ENCODE assay signal across 10 cellular contexts in the genomic region with DNA sequence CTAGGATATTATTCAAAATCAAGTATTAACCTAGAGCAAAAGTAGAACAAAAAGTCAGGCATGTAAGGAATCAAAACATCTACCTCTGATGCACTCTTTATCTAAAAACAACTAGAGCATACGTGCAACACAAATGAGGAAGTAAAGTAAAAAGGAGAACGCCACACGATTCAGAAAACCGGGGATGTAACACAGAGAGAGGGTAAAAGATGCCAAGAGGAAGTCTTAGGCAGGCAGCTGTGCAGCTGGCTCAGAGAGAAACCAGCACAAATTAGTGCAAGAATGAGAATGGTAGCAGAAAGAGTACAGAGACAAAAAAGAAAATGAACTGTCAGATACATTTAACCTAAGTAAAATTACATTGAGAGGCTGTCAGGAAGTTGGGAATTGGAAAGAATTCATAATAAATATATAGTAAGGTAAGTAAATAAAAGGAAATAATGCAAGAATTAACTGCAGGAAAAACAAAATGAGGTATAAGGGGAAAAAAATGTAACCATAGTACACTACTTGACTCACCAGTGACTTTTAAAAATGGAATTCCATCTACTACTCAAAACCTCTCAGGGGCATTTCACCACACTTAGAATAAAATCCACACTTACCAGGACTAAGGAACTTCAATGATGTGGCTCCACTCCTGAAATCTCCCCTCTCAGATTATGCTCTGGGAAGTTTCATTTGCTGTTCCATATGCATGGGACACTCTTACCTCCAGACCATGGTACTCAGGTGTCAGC. TPM values are rescaled to one million over a fixed set of nuclear protein-coding genes. Genes with fewer than 3 reads are reported as not detected.
A peak's percentile ranks its signal among the peaks of the same experiment; 100 is the strongest.
DNase-seq lines count a peak whose midpoint lies in the region; ATAC-seq, FAIRE-seq and TF ChIP-seq lines count a peak whose summit lies in the region.
"Had no signal": no experiment of that assay in that cellular context is flagged by ENCODE, and none has a peak within 500 bp of the region (broad histone marks: within the 10 kb centered on the region; RNA-seq: fewer than 3 reads in every experiment).

No MANE protein-coding gene starts in this region.

- H3K9ac ChIP-seq in Loucy (ENCODE audit: low read depth, low read length, poor library complexity, severe bottlenecking): no peak overlapping the region
- no peak overlapping the region for H3K9ac ChIP-seq in keratinocyte (ENCODE audit: control insufficient read depth, extremely low read depth, insufficient read depth, low read length)

- peaks cover 95% of the 10 kb centered on the region for H3K79me2 ChIP-seq in Loucy (ENCODE audit: insufficient read depth, low read length)
- no peaks in the 10 kb centered on the region for H3K79me2 ChIP-seq in keratinocyte (ENCODE audit: control insufficient read depth, insufficient read depth, low read length)

- CTCF ChIA-PET in HEK293T (lab: Yijun Ruan, JAX): no interaction called here

- no peaks in the 10 kb centered on the region for H3K9me1 ChIP-seq in keratinocyte (ENCODE audit: control insufficient read depth, extremely low read depth, insufficient read depth, low read length)

- DNase-seq in HCEC 1CT (peak; percentile 65), keratinocyte (ENCODE audit: low read depth, low spot score) (no peak), NCI-H526 treated with DMSO at 0.1 percent for 48 hours (lab: John Stamatoyannopoulos, UW) (no peak), HEK293T (ENCODE audit: extremely low spot score) (no peak)
- DNase-seq in activated effector memory CD4-positive, alpha-beta T cell treated with Interleukin-2 at 50 U/mL for 16 hours: no peak
- no peak for DNase-seq in stimulated activated CD4-positive, alpha-beta T cell treated with anti-CD3 and anti-CD28 coated beads, Interleukin-4, amount 100 ng/mL, for 4 hours

- H3K4me3 ChIP-seq in Loucy (ENCODE audit: low read length, poor library complexity, severe bottlenecking): peak overlapping the region; percentile 24
- H3K4me3 ChIP-seq in keratinocyte (ENCODE audit: control insufficient read depth in 2 of 3, extremely low read depth in 1 of 3, insufficient read depth in 2 of 3, low read depth in 1 of 3, low read length in 3 of 3): no peak overlapping the region

- no peak overlapping the region for H2AFZ ChIP-seq in Loucy (ENCODE audit: low read length)
- no peak overlapping the region for H2AFZ ChIP-seq in keratinocyte (ENCODE audit: control insufficient read depth, low read length)

- H3K27me3 ChIP-seq in Loucy (ENCODE audit: insufficient read depth, low read length, poor library complexity, severe bottlenecking) (no peaks in the 10 kb centered on the region), keratinocyte (ENCODE audit: control insufficient read depth, extremely low read depth, insufficient read depth, low read length) (no peaks in the 10 kb centered on the region)

- peak overlapping the region; percentile 44 for H3K4me2 ChIP-seq in Loucy (ENCODE audit: low read depth, low read length, poor library complexity, severe bottlenecking)
- H3K4me2 ChIP-seq in keratinocyte (ENCODE audit: control insufficient read depth, extremely low read depth, insufficient read depth, low read depth, low read length): no peak overlapping the region

- peaks cover 37% of the 10 kb centered on the region for H3K4me1 ChIP-seq in Loucy (ENCODE audit: insufficient read depth, low read length, poor library complexity, severe bottlenecking)
- H3K4me1 ChIP-seq in keratinocyte (ENCODE audit: control insufficient read depth, extremely low read depth, insufficient read depth, low read length): peaks cover 7% of the 10 kb centered on the region

- no peaks in the 10 kb centered on the region for H3F3A ChIP-seq in Loucy (ENCODE audit: low read depth)

- no peak for FAIRE-seq in keratinocyte (lab: Jason Lieb, UNC)
- FAIRE-seq: GM19239, TTC549 had no signal

- POLR2A ChIA-PET in HEK293T (lab: Yijun Ruan, JAX): no interaction called here

- H3K9me3 ChIP-seq in Loucy (ENCODE audit: insufficient read depth, low read depth, low read length) (no peaks in the 10 kb centered on the region), keratinocyte (ENCODE audit: control insufficient read depth, low read depth, low read length) (no peaks in the 10 kb centered on the region)

- dilution Hi-C loops in keratinocyte (cut with MboI; ENCODE audit: extremely low pct_ligation_motif_present, low sequenced_read_pairs): no loop called here

- H4K20me1 ChIP-seq in Loucy (ENCODE audit: insufficient read depth, low read length, poor library complexity, severe bottlenecking) (peaks cover 34% of the 10 kb centered on the region), keratinocyte (ENCODE audit: control insufficient read depth, extremely low read depth, insufficient read depth, low read length) (no peaks in the 10 kb centered on the region)

- no peak for TF ChIP-seq CTCF in Loucy (conservative IDR thresholded peaks at IDR 0.05; ENCODE audit: low read length)
- TF ChIP-seq CTCF in keratinocyte (optimal IDR thresholded peaks at IDR 0.05 in 1 of 3, IDR thresholded peaks at IDR 0.05 in 1 of 3, conservative IDR thresholded peaks at IDR 0.05 in 1 of 3; ENCODE audit: extremely low read depth in 1 of 3, insufficient read depth in 2 of 3, low read length in 3 of 3): no peak

- no peaks in the 10 kb centered on the region for H3K36me3 ChIP-seq in Loucy (ENCODE audit: insufficient read depth, low read length)
- no peaks in the 10 kb centered on the region for H3K36me3 ChIP-seq in keratinocyte (ENCODE audit: control insufficient read depth in 2 of 2, extremely low read depth in 1 of 2, insufficient read depth in 2 of 2, low read length in 2 of 2)

- ATAC-seq in GM18517 (IDR thresholded peaks at IDR 0.05; ENCODE audit: unreplicated experiment): peak; percentile 95

- peak overlapping the region; percentile 8 for H3K27ac ChIP-seq in keratinocyte (ENCODE audit: control insufficient read depth, insufficient read depth, low read length)

- no peaks in the 10 kb centered on the region for H3K9me2 ChIP-seq in Loucy (replicated peaks; ENCODE audit: low read depth, low read length)

TF ChIP-seq in HEK293T, 16 proteins besides CTCF, POLR2A, EP300 and RAD21:
- TF ChIP-seq ELF4 (IDR thresholded peaks at IDR 0.05): no peak
- no peak for TF ChIP-seq CTBP1 (IDR thresholded peaks at IDR 0.05; ENCODE audit: borderline replicate concordance)
- TF ChIP-seq, protein P1, sequence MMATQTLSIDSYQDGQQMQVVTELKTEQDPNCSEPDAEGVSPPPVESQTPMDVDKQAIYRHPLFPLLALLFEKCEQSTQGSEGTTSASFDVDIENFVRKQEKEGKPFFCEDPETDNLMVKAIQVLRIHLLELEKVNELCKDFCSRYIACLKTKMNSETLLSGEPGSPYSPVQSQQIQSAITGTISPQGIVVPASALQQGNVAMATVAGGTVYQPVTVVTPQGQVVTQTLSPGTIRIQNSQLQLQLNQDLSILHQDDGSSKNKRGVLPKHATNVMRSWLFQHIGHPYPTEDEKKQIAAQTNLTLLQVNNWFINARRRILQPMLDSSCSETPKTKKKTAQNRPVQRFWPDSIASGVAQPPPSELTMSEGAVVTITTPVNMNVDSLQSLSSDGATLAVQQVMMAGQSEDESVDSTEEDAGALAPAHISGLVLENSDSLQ (IDR thresholded peaks at IDR 0.05): no peak
- no peak for TF ChIP-seq ZNF384 (IDR thresholded peaks at IDR 0.05)
- no peak for TF ChIP-seq L3MBTL2 (conservative IDR thresholded peaks at IDR 0.05)
- TF ChIP-seq FOXM1 (IDR thresholded peaks at IDR 0.05; ENCODE audit: borderline replicate concordance): no peak
- TF ChIP-seq TARDBP (IDR thresholded peaks at IDR 0.05): no peak
- TF ChIP-seq FOXA1 (IDR thresholded peaks at IDR 0.05): no peak
- no peak for TF ChIP-seq HDGF (IDR thresholded peaks at IDR 0.05; ENCODE audit: borderline replicate concordance)
- TF ChIP-seq BHLHE40 (IDR thresholded peaks at IDR 0.05; ENCODE audit: borderline replicate concordance): no peak
- no peak for TF ChIP-seq ARNT (IDR thresholded peaks at IDR 0.05)
- TF ChIP-seq SUZ12 (IDR thresholded peaks at IDR 0.05): no peak
- TF ChIP-seq LEF1 (IDR thresholded peaks at IDR 0.05; ENCODE audit: borderline replicate concordance): no peak
- TF ChIP-seq SP1 (IDR thresholded peaks at IDR 0.05): no peak
- TF ChIP-seq FOXK2 (IDR thresholded peaks at IDR 0.05): no peak
- TF ChIP-seq NFRKB (IDR thresholded peaks at IDR 0.05): no peak

RNA-seq across cellular contexts. Expression of gene BCAT1, which starts 17.1 kb away (rescaled TPM):
- 2.5 to 6.5 TPM (median 3.3 TPM) in 3 replicates for polyA plus RNA-seq in keratinocyte
- 3.4 TPM for polyA plus RNA-seq in keratinocyte (2011; ENCODE audit: low read depth)
- 3.3 and 4.3 TPM in 2 replicates for polyA plus RNA-seq in keratinocyte (2011; cell fraction: cytosol; rRNA removed)
- polyA plus RNA-seq in keratinocyte (2011; cell fraction: nucleus; rRNA removed): 2.1 and 3.8 TPM in 2 replicates
- polyA plus RNA-seq in keratinocyte (2012; ENCODE audit: low replicate concordance): 2.1 and 13.2 TPM in 2 replicates
- 8.1 to 14.4 TPM (median 12.3 TPM) in 3 replicates for polyA minus RNA-seq in keratinocyte
- polyA minus RNA-seq in keratinocyte (2011; cell fraction: cytosol; rRNA and poly(A)+ RNA removed): 7.5 TPM
- 3.7 and 9.1 TPM in 2 replicates for polyA minus RNA-seq in keratinocyte (2011; cell fraction: nucleus; rRNA and poly(A)+ RNA removed)
